Comparison of ENCODE assay signal across 20 cellular contexts in the genomic region with DNA sequence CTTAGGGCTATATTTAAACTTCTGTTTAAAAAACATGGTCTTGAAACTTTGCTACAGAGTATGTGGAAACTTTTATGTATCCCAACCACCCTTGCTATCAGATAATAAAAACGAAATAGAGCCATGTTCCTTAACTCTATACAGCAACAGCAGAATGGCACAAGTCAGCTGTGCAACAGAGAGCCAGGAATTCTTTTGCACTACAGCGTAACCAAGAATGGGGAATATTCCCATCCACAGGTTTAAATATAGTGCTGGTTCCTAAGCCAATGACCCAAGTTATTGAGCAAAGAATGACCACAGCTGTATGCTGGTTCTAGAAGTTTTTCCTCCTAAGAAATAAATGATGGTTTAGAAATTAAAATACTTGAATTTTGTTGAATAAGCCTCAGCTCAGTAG. TPM values are rescaled to one million over a fixed set of nuclear protein-coding genes. Genes with fewer than 3 reads are reported as not detected.
A peak's percentile ranks its signal among the peaks of the same experiment; 100 is the strongest.
DNase-seq lines count a peak whose midpoint lies in the region; ATAC-seq and TF ChIP-seq lines count a peak whose summit lies in the region.
"Had no signal": no experiment of that assay in that cellular context is flagged by ENCODE, and none has a peak within 500 bp of the region (broad histone marks: within the 10 kb centered on the region; RNA-seq: fewer than 3 reads in every experiment).

No MANE protein-coding gene starts in this region.

- intact Hi-C loops in CD4-positive, alpha-beta T cell (cut with DNase I, micrococcal nuclease), result loop anchor here in 1 of 2 experiments (5.0 kb wide), 1 partner anchor 34 kb away; no protein-coding TSS in a partner anchor
- intact Hi-C loops in left ventricle myocardium superior (cut with micrococcal nuclease), result no loop called here
- intact Hi-C loops in gastrocnemius medialis (cut with DNase I; ENCODE audit: low total_unique reads), result no loop called here
- intact Hi-C loops in mucosa of descending colon (cut with DNase I, micrococcal nuclease), result no loop called here

- peaks cover 28 to 35% of the 10 kb centered on the region in 2 donors for H3K4me1 ChIP-seq in gastrocnemius medialis
- H3K4me1 ChIP-seq in mucosa of descending colon (ENCODE audit: low read depth), result no peaks in the 10 kb centered on the region

- no peaks in the 10 kb centered on the region for H3K9me3 ChIP-seq in CD4-positive, alpha-beta T cell (ENCODE audit: control insufficient read depth, low read length)
- H3K9me3 ChIP-seq in gastrocnemius medialis, result no peaks in the 10 kb centered on the region
- H3K9me3 ChIP-seq in mucosa of descending colon, result no peaks in the 10 kb centered on the region

- H3K4me3 Mint-ChIP-seq in CD4-positive, alpha-beta T cell, result no peak overlapping the region
- H3K4me3 Mint-ChIP-seq: IgD-negative memory B cell had no signal

- CTCF ChIA-PET in CD4-positive, alpha-beta T cell (lab: Charles Lee), result no interaction called here

- H3K27me3 Mint-ChIP-seq in CD4-positive, alpha-beta T cell, result no peaks in the 10 kb centered on the region
- H3K27me3 Mint-ChIP-seq: IgD-negative memory B cell had no signal

- no peaks in the 10 kb centered on the region for H3K9me3 Mint-ChIP-seq in CD4-positive, alpha-beta T cell
- H3K9me3 Mint-ChIP-seq: IgD-negative memory B cell had no signal

- peak overlapping the region; percentile 20 for H3K27ac Mint-ChIP-seq in CD4-positive, alpha-beta T cell
- H3K27ac Mint-ChIP-seq: IgD-negative memory B cell had no signal

- no peaks in the 10 kb centered on the region for H3K27me3 ChIP-seq in CD4-positive, alpha-beta T cell (ENCODE audit: control insufficient read depth, insufficient read depth, low read length)
- H3K27me3 ChIP-seq in gastrocnemius medialis, result no peaks in the 10 kb centered on the region

- DNase-seq in CD4-positive, alpha-beta T cell, result no peak
- DNase-seq in fibroblast of gingiva (ENCODE audit: low read depth), result peak; percentile 24
- no peak for DNase-seq in left ventricle myocardium superior
- no peak for DNase-seq in gastrocnemius medialis
- no peak for DNase-seq in mucosa of descending colon
- DNase-seq in UCSD-AML1 (lab: John Stamatoyannopoulos, UW; ENCODE audit: unreplicated experiment), result no peak
- DNase-seq: DMS53, GDM1, NCI-H1105, NCI-H146, NCI-H2029, NCI-H2227 treated with DMSO at 0.1 percent for 48 hours, NCI-H510A treated with DMSO at 0.1 percent for 48 hours, NCI-H748 treated with DMSO at 0.1 percent for 48 hours, PC-9, RPMI8226, SIG-M5 had no signal

- TF ChIP-seq POLR2A in gastrocnemius medialis (IDR thresholded peaks at IDR 0.05), result no peak

- H3K36me3 ChIP-seq in gastrocnemius medialis, result peaks cover 0 to 80% of the 10 kb centered on the region in 2 donors
- no peaks in the 10 kb centered on the region for H3K36me3 ChIP-seq in mucosa of descending colon (ENCODE audit: low read depth)

- POLR2A ChIA-PET in CD4-positive, alpha-beta T cell (lab: Charles Lee), result no interaction called here

- no peak for TF ChIP-seq CTCF in CD4-positive, alpha-beta T cell (IDR thresholded peaks at IDR 0.05)
- no peak for TF ChIP-seq CTCF in gastrocnemius medialis (IDR thresholded peaks at IDR 0.05 in 4 of 5, conservative IDR thresholded peaks at IDR 0.05 in 1 of 5)
- TF ChIP-seq CTCF in mucosa of descending colon (IDR thresholded peaks at IDR 0.05), result no peak

- H3K4me3 ChIP-seq in gastrocnemius medialis (no peak overlapping the region), mucosa of descending colon (no peak overlapping the region)
- H3K4me3 ChIP-seq: PC-9 had no signal

- H3K27ac ChIP-seq in CD4-positive, alpha-beta T cell (ENCODE audit: low read depth, low read length), result no peak overlapping the region
- H3K27ac ChIP-seq in gastrocnemius medialis, result peak overlapping the region; percentile 4 to 52 (median 34)
- H3K27ac ChIP-seq: C4-2B, PC-9 had no signal

- peaks cover 97% of the 10 kb centered on the region for H3K36me3 Mint-ChIP-seq in CD4-positive, alpha-beta T cell (ENCODE audit: low read depth)

- no peaks in the 10 kb centered on the region for H3K4me1 Mint-ChIP-seq in CD4-positive, alpha-beta T cell (ENCODE audit: low read depth)
- H3K4me1 Mint-ChIP-seq: IgD-negative memory B cell had no signal

- in situ Hi-C loops in gastrocnemius medialis (cut with MboI; ENCODE audit: low sequenced_read_pairs in 4 of 4), result no loop called here

- ATAC-seq in CD4-positive, alpha-beta T cell (ENCODE audit: poor library complexity), result no peak
- ATAC-seq in left ventricle myocardium superior (peak; percentile 63), gastrocnemius medialis (peak in 1 of 2 donors; percentile 60), mucosa of descending colon (no peak), GM18909 (IDR thresholded peaks at IDR 0.05; ENCODE audit: poor library complexity, unreplicated experiment) (no peak)

RNA-seq across cellular contexts. Expression of gene SETD6, which starts 33.1 kb away (rescaled TPM):
- 10 to 100 TPM; 21.9 to 25.5 TPM for total RNA-seq in CD4-positive, alpha-beta T cell
- 15.3 TPM for total RNA-seq in left ventricle myocardium superior
- total RNA-seq in gastrocnemius medialis, result 10 to 100 TPM; 30.8 to 40.2 (median 38.4) TPM
- total RNA-seq in mucosa of descending colon, result 10 to 100 TPM; 12.8 to 17.5 (median 14.2) TPM

RNA-seq across cellular contexts. Expression of gene NDRG4, which starts 48.4 kb away (rescaled TPM):
- total RNA-seq in CD4-positive, alpha-beta T cell, result 1 to 10 TPM; 2.8 to 3.2 TPM
- 580 TPM for total RNA-seq in left ventricle myocardium superior
- total RNA-seq in gastrocnemius medialis, result 10 to 100 TPM in 2 of 4 donors, 1 to 10 TPM in 2; 2.0 to 13.3 (median 6.5) TPM
- total RNA-seq in mucosa of descending colon, result 10 to 100 TPM in 1 of 3 donors, 1 to 10 TPM in 2; 3.0 to 15.8 (median 3.6) TPM

Comparison
In these comparisons a context has a peak if more than half of its experiments do, and no peak if none do; other contexts are left out.
1. RNA of gene NDRG4, which starts 48.4 kb away (total RNA-seq): 580 TPM in left ventricle myocardium superior (single experiment); 2.0 to 13.3 TPM in gastrocnemius medialis, 3.0 to 15.8 TPM in mucosa of descending colon and 2.8 to 3.2 TPM in CD4-positive, alpha-beta T cell; every median in the first group is over 10 times any median in the second.